22 cellular contexts compared by ENCODE assay signal in the genomic region with DNA sequence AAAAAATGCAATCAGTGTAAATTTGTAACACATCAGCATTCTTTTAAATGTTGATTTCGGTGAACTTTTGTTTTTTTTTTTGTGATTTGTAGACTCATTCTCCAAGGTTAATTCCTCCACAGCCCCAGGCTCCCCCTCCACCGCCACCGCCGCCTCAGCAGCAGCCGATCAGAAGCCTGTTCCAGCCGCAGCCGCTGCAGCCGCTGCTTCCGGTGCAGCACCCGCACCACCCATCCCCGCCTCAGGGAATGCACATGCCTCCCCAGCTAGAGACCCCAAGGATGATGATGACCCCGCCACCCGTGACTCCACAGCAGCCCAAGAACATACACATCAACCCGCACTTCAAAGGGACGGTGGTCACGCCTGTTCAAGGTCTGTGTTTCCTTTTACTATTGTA.
"Had no signal": no experiment of that assay in that cellular context is flagged by ENCODE, and none has a peak within 500 bp of the region (broad histone marks: within the 10 kb centered on the region; RNA-seq: fewer than 3 reads in every experiment).

No MANE protein-coding gene starts in this region.

- ATAC-seq: activated CD8-positive, alpha-beta memory T cell treated with anti-CD3 and anti-CD28 coated beads, Interleukin-2, amount 10 ng/mL, durations not matched to agents 7 days and 5 days; activated naive CD4-positive, alpha-beta T cell treated with anti-CD3 and anti-CD28 coated beads, Interleukin-2, amount 50 U/mL, for 72 hours; activated naive CD8-positive, alpha-beta T cell treated with anti-CD3 and anti-CD28 coated beads, Interleukin-2, amount 50 U/mL, for 24 hours; body of pancreas; T-helper 17 cell had no signal

- H3K27me3 ChIP-seq: ascending aorta, body of pancreas had no signal

- H3K4me1 ChIP-seq: ascending aorta had no signal

- H3K9me3 ChIP-seq: ascending aorta, body of pancreas had no signal

- DNase-seq: activated B cell treated with CpG ODN at 0.5 μM for 24 hours; activated CD4-positive, alpha-beta T cell treated with anti-CD3 and anti-CD28 coated beads for 1 hour; activated CD4-positive, alpha-beta T cell treated with anti-CD3 and anti-CD28 coated beads, Interleukin-2, amount 10 ng/mL, durations not matched to agents 24 days and 14 days; activated CD4-positive, alpha-beta T cell treated with anti-CD3 and anti-CD28 coated beads, Interleukin-2, amount 50 U/mL, for 48 hours; activated CD8-positive, alpha-beta memory T cell treated with anti-CD3 and anti-CD28 coated beads, Interleukin-2, amount 10 ng/mL, durations not matched to agents 7 days and 5 days; activated effector memory CD4-positive, alpha-beta T cell treated with anti-CD3 and anti-CD28 coated beads, Interleukin-2, amount 50 U/mL, for 16 hours; activated naive CD4-positive, alpha-beta T cell treated with Interleukin-2 at 50 U/mL for 16 hours; activated naive CD8-positive, alpha-beta T cell treated with anti-CD3 and anti-CD28 coated beads, Interleukin-2, amount 50 U/mL, for 24 hours; activated T-cell treated with anti-CD3 and anti-CD28 coated beads, Interleukin-2, amount 50 U/mL, for 24 hours; amniotic stem cell; body of pancreas; Karpas-422; NCI-H1048; NCI-H146; NCI-H1930; NCI-H510A treated with DMSO at 0.1 percent for 48 hours; NCI-H69; SIG-M5; T-helper 17 cell; T-helper 9 cell had no signal

- H3K4me3 ChIP-seq: ascending aorta, body of pancreas had no signal

- H3K27ac ChIP-seq: ascending aorta had no signal
